ENCODE assay signal across 18 cellular contexts in the genomic region with DNA sequence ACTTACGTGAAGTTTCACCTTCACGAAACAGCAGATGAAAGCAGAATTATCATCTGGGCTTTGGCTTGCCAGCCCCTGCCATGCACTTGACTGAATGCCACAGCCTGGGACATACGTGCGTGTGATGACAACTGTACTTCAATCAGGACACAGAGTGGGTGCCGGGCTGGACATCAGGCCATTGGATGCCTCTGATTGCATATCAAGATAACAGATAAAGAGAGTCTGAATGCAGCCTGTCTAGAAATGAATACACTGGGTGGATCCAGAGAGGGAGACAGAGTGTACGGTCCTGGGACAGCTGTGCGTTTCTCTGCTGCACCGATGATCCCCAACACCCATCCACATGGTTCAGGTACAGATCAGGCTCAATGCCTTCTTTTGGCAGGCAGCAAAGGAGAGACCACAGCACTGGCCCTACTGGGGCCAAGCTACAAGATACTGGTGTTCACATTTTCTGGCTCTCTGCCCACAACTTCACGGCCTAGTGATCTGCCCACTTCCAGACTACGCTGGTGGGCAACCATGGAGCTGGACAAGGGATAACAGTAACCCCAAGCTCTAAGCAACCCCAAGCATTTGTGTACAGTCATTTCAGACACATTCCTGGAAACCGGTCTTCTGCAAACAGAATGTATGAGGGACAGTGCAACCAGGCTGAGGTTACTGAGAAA. TPM values are rescaled to one million over a fixed set of nuclear protein-coding genes. Genes with fewer than 3 reads are reported as not detected.
A peak's percentile ranks its signal among the peaks of the same experiment; 100 is the strongest.
DNase-seq lines count a peak whose midpoint lies in the region; ATAC-seq and TF ChIP-seq lines count a peak whose summit lies in the region.
"Had no signal": no experiment of that assay in that cellular context is flagged by ENCODE, and none has a peak within 500 bp of the region (broad histone marks: within the 10 kb centered on the region; RNA-seq: fewer than 3 reads in every experiment).

No MANE protein-coding gene starts in this region.

- WGBS in tibial nerve, 2 donors: 82 to 86% methylated on average over 11 of the region's 11 CpGs

- ATAC-seq in activated T-cell treated with anti-CD3 and anti-CD28 coated beads, Interleukin-2, amount 50 U/mL, for 4 hours: no peak
- ATAC-seq in CD4-positive, alpha-beta T cell (ENCODE audit: poor library complexity): peak; percentile 46
- ATAC-seq: pancreas, PC-3 had no signal

- no peaks in the 10 kb centered on the region for H3K9me3 ChIP-seq in CD4-positive, alpha-beta T cell (ENCODE audit: control insufficient read depth, low read length)
- H3K9me3 ChIP-seq in tibial nerve: no peaks in the 10 kb centered on the region
- H3K9me3 ChIP-seq: pancreas, uterus had no signal

- peaks cover 14% of the 10 kb centered on the region for H3K4me1 Mint-ChIP-seq in activated T-cell treated with anti-CD3 and anti-CD28 coated beads, Interleukin-2, amount 50 U/mL, for 4 hours (ENCODE audit: low read depth)
- H3K4me1 Mint-ChIP-seq in CD4-positive, alpha-beta T cell (ENCODE audit: low read depth): peaks cover 30% of the 10 kb centered on the region
- peaks cover 9 to 11% of the 10 kb centered on the region in 2 donors for H3K4me1 Mint-ChIP-seq in immature natural killer cell
- H3K4me1 Mint-ChIP-seq: naive B cell had no signal

- peaks cover 2% of the 10 kb centered on the region for H3K27me3 Mint-ChIP-seq in activated T-cell treated with anti-CD3 and anti-CD28 coated beads, Interleukin-2, amount 50 U/mL, for 4 hours (ENCODE audit: low read depth)
- no peaks in the 10 kb centered on the region for H3K27me3 Mint-ChIP-seq in CD4-positive, alpha-beta T cell
- peaks cover 5 to 16% (median 7%) of the 10 kb centered on the region in 3 donors for H3K27me3 Mint-ChIP-seq in immature natural killer cell (ENCODE audit: low read depth in 3 of 3)

- no peak for TF ChIP-seq POLR2A in tibial nerve (IDR thresholded peaks at IDR 0.05)

- H3K9me3 Mint-ChIP-seq in activated T-cell treated with anti-CD3 and anti-CD28 coated beads, Interleukin-2, amount 50 U/mL, for 4 hours: no peaks in the 10 kb centered on the region
- no peaks in the 10 kb centered on the region for H3K9me3 Mint-ChIP-seq in CD4-positive, alpha-beta T cell
- peaks cover 0 to 9% (median 0%) of the 10 kb centered on the region in 6 donors for H3K9me3 Mint-ChIP-seq in immature natural killer cell
- H3K9me3 Mint-ChIP-seq: HFFc6 had no signal

- no peaks in the 10 kb centered on the region for H3K36me3 Mint-ChIP-seq in activated T-cell treated with anti-CD3 and anti-CD28 coated beads, Interleukin-2, amount 50 U/mL, for 4 hours (ENCODE audit: insufficient read depth)
- no peaks in the 10 kb centered on the region for H3K36me3 Mint-ChIP-seq in CD4-positive, alpha-beta T cell (ENCODE audit: low read depth)
- peaks cover 0 to 3% (median 0%) of the 10 kb centered on the region in 3 donors for H3K36me3 Mint-ChIP-seq in immature natural killer cell
- H3K36me3 Mint-ChIP-seq: naive B cell had no signal

- no peak for TF ChIP-seq EP300 in tibial nerve (IDR thresholded peaks at IDR 0.05)

- H3K4me3 ChIP-seq in tibial nerve: no peak overlapping the region
- H3K4me3 ChIP-seq: pancreas, uterus had no signal

- no peaks in the 10 kb centered on the region for H3K27me3 ChIP-seq in CD4-positive, alpha-beta T cell (ENCODE audit: control insufficient read depth, insufficient read depth, low read length)
- no peaks in the 10 kb centered on the region for H3K27me3 ChIP-seq in tibial nerve
- H3K27me3 ChIP-seq: pancreas, uterus had no signal

- H3K36me3 ChIP-seq in tibial nerve: no peaks in the 10 kb centered on the region
- H3K36me3 ChIP-seq: pancreas, uterus had no signal

- no peak for TF ChIP-seq CTCF in CD4-positive, alpha-beta T cell (IDR thresholded peaks at IDR 0.05)
- no peak for TF ChIP-seq CTCF in tibial nerve (IDR thresholded peaks at IDR 0.05)

- intact Hi-C loops in CD4-positive, alpha-beta T cell (cut with DNase I, micrococcal nuclease): no loop called here

- peak overlapping the region; percentile 29 for H3K27ac ChIP-seq in CD4-positive, alpha-beta T cell (ENCODE audit: low read depth, low read length)
- H3K27ac ChIP-seq in tibial nerve: no peak overlapping the region
- H3K27ac ChIP-seq: pancreas, uterus had no signal

- H3K4me3 Mint-ChIP-seq in activated T-cell treated with anti-CD3 and anti-CD28 coated beads, Interleukin-2, amount 50 U/mL, for 4 hours: no peak overlapping the region
- H3K4me3 Mint-ChIP-seq in CD4-positive, alpha-beta T cell: peak overlapping the region; percentile 50
- no peak overlapping the region for H3K4me3 Mint-ChIP-seq in immature natural killer cell
- H3K4me3 Mint-ChIP-seq: HFFc6, naive B cell had no signal

- peak; percentile 26 for DNase-seq in activated T-cell treated with anti-CD3 and anti-CD28 coated beads, Interleukin-2, amount 50 U/mL, for 1 hour
- no peak for DNase-seq in activated T-cell treated with anti-CD3 and anti-CD28 coated beads, Interleukin-2, amount 50 U/mL, for 4 hours
- no peak for DNase-seq in CD4-positive, alpha-beta T cell
- DNase-seq in SK-N-DZ (ENCODE audit: low spot score) (peak; percentile 43), kidney glomerular epithelial cell (lab: John Stamatoyannopoulos, UW) (peak; percentile 86), iPS-NIHi11 (ENCODE audit: low spot score) (no peak), immature natural killer cell (no peak), tibial nerve (ENCODE audit: low spot score in 2 of 2) (no peak)
- DNase-seq: HFFc6; naive B cell; NCI-H1105; NCI-H2107; NCI-H526 treated with DMSO at 0.1 percent for 48 hours; pancreas; PC-3; stimulated activated CD4-positive, alpha-beta T cell treated with anti-CD3 and anti-CD28 coated beads, Interleukin-4, amount 100 ng/mL, for 24 hours; uterus had no signal

- no peaks in the 10 kb centered on the region for H3K4me1 ChIP-seq in tibial nerve
- H3K4me1 ChIP-seq: pancreas, uterus had no signal

- CTCF ChIA-PET in CD4-positive, alpha-beta T cell (lab: Charles Lee): no interaction called here

- POLR2A ChIA-PET in CD4-positive, alpha-beta T cell (lab: Charles Lee): interaction anchor here (0.7 to 1.0 kb wide), 3 partner anchors 9 to 86 kb away, joined by 3 to 7 read pairs (median 3); no protein-coding TSS in a partner anchor

- peak overlapping the region; percentile 71 for H3K27ac Mint-ChIP-seq in CD4-positive, alpha-beta T cell
- no peak overlapping the region for H3K27ac Mint-ChIP-seq in immature natural killer cell
- H3K27ac Mint-ChIP-seq: HFFc6, naive B cell had no signal

RNA-seq across cellular contexts. Expression of a gene that starts 35.6 kb away (rescaled TPM):
- total RNA-seq in activated T-cell treated with anti-CD3 and anti-CD28 coated beads, Interleukin-2, amount 50 U/mL, for 4 hours: 10 to 100 TPM; 21.8 to 24.3 (median 23.4) TPM
- total RNA-seq in CD4-positive, alpha-beta T cell: 10 to 100 TPM; 27.0 to 27.2 TPM
- polyA plus RNA-seq in SK-N-DZ (2014; cell fraction: cytosol; rRNA removed): 1.8 and 2.5 TPM in 2 replicates
- polyA plus RNA-seq in SK-N-DZ (2014; cell fraction: nucleus; rRNA removed): 1.7 and 3.7 TPM in 2 replicates
- polyA plus RNA-seq in immature natural killer cell: not detected
- total RNA-seq in tibial nerve: 1 to 10 TPM in 3 of 4 donors, under 1 TPM in 1; 0.60 to 3.9 (median 2.6) TPM
- total RNA-seq: G401 had no signal

Comparison
In these comparisons a context has a peak if more than half of its experiments do, and no peak if none do; other contexts are left out.
1. DNase-seq: peak in activated T-cell treated with anti-CD3 and anti-CD28 coated beads, Interleukin-2, amount 50 U/mL, for 1 hour (single experiment), SK-N-DZ (single experiment) and kidney glomerular epithelial cell (single experiment); none in activated T-cell treated with anti-CD3 and anti-CD28 coated beads, Interleukin-2, amount 50 U/mL, for 4 hours (single experiment), CD4-positive, alpha-beta T cell (0 of 10), iPS-NIHi11 (single experiment), immature natural killer cell (0 of 3) and tibial nerve (0 of 2).
2. RNA of a gene that starts 35.6 kb away (total RNA-seq): 27.0 to 27.2 TPM in CD4-positive, alpha-beta T cell and 21.8 to 24.3 TPM in activated T-cell treated with anti-CD3 and anti-CD28 coated beads, Interleukin-2, amount 50 U/mL, for 4 hours; 0.60 to 3.9 TPM in tibial nerve; every median in the first group is over 4 times any median in the second.